In the genomic region with DNA sequence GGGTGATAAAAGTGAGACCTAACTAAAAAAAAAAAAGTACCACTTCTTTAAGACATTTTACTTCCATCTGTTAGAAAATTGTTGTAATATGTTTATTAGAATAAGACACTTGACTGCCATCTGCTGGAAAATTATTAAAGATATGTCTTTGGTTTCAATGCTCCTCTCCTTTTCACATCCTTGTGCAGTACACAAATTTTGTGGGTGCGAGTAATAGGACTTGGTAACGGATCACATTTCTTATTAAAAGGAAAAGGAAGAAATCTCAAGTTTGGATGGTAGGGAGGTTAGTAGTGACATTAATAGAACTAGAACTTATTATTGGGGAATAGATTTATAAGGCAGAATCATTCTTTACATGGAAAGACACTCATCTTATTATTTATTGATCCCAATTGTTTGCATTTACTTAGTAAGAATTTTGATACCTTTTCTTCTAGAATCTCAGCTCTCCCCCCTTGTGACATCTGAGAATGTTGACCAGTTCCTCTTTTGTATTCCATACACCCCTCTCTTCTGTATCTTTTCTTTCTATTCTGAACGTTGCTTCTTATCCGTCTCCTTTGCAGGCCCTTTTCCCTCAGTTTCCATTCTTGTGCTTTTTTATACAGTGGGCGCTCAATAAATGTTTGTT, we compare ENCODE assay signal across 8 cellular contexts. TPM values are rescaled to one million over a fixed set of nuclear protein-coding genes. Genes with fewer than 3 reads are reported as not detected.
DNase-seq lines count a peak whose midpoint lies in the region; ATAC-seq, FAIRE-seq and TF ChIP-seq lines count a peak whose summit lies in the region.

No MANE protein-coding gene starts in this region.

- no peak overlapping the region for H3K4me2 ChIP-seq in HepG2 (ENCODE audit: low read depth, low read length)

- WGBS in HepG2 (ENCODE audit: low lambda C conversion rate): 74% methylated on average over 5 of the region's 5 CpGs

- H3K9me3 ChIP-seq in HepG2 (ENCODE audit: low read length) (no peaks in the 10 kb centered on the region), uterus (no peaks in the 10 kb centered on the region)

- TF ChIP-seq EP300 in HepG2 (IDR thresholded peaks at IDR 0.05; ENCODE audit: low read depth in 2 of 2, low read length in 2 of 2): no peak
- no peak for TF ChIP-seq EP300 in HepG2 (CRISPR knock-in tag; IDR thresholded peaks at IDR 0.05; ENCODE audit: borderline replicate concordance)

- H2AFZ ChIP-seq in HepG2 (ENCODE audit: low read length): no peak overlapping the region

- no TSS peak for BruUV-seq in HepG2 (replicated peaks; lab: Mats Ljungman, UMichigan)

- CTCF ChIA-PET in HepG2 (lab: Yijun Ruan, JAX; ENCODE audit: low intra/inter-chr PET ratio, low total read pairs): interaction anchor here (2.6 kb wide), 1 partner anchor 80 kb away, joined by 15 read pairs; no protein-coding TSS in a partner anchor

- H3K27me3 ChIP-seq in HepG2 (ENCODE audit: control insufficient read depth in 1 of 2, insufficient read depth in 2 of 2, low read length in 2 of 2): no peaks in the 10 kb centered on the region
- no peaks in the 10 kb centered on the region for H3K27me3 ChIP-seq in uterus

- in situ Hi-C loops in HepG2 (cut with HindIII; ENCODE audit: extremely low pct_ligation_motif_present, low pct_unique_long_range_greater_than_20kb): no loop called here

- POLR2A ChIA-PET in HepG2 (lab: Yijun Ruan, JAX): no interaction called here

- H3K4me3 ChIP-seq in HepG2 (replicated peaks in 1 of 3; ENCODE audit: insufficient read depth in 1 of 3, low read depth in 2 of 3, low read length in 3 of 3): no peak overlapping the region
- peak overlapping the region in 1 of 2 donors; percentile 12 for H3K4me3 ChIP-seq in uterus

- H3K36me3 ChIP-seq in HepG2 (replicated peaks in 1 of 2; ENCODE audit: control insufficient read depth in 1 of 2, insufficient read depth in 2 of 2, low read length in 2 of 2) (no peaks in the 10 kb centered on the region), uterus (no peaks in the 10 kb centered on the region)

- peak; percentile 24; the same call in 1 of the 2 replicates for TF ChIP-seq CTCF in HepG2 (CRISPR knock-in tag; IDR thresholded peaks at IDR 0.05)
- peak; percentile 26 to 40 (median 32) for TF ChIP-seq CTCF in uterus (IDR thresholded peaks at IDR 0.05)

- intact Hi-C loops in HepG2 (cut with micrococcal nuclease; ENCODE audit: unreplicated experiment): loop anchor here (1.0 to 10.0 kb wide), 6 partner anchors 80 to 453 kb away; a partner anchor contains a TSS
- intact Hi-C loops in uterus (cut with DNase I; ENCODE audit: low total_unique reads): no loop called here

- TF ChIP-seq POLR2A in HepG2 (IDR thresholded peaks at IDR 0.05; ENCODE audit: insufficient read depth in 1 of 2, low read depth in 2 of 2, low read length in 2 of 2): no peak
- TF ChIP-seq POLR2A in uterus (IDR thresholded peaks at IDR 0.05): no peak

- H4K20me1 ChIP-seq in HepG2 (ENCODE audit: insufficient read depth, low read length): no peaks in the 10 kb centered on the region

- peaks cover 11% of the 10 kb centered on the region for H3K4me1 ChIP-seq in HepG2 (ENCODE audit: insufficient read depth, low read length)
- no peaks in the 10 kb centered on the region for H3K4me1 ChIP-seq in uterus

- ATAC-seq in GM21526 (IDR thresholded peaks at IDR 0.05; ENCODE audit: low FRiP score, unreplicated experiment) (peak; percentile 35), HepG2 (no peak; the same call in 2 of the 3 replicates), GM21528 (IDR thresholded peaks at IDR 0.05; ENCODE audit: low FRiP score, unreplicated experiment) (no peak)

- no peak overlapping the region for H3K9ac ChIP-seq in HepG2 (ENCODE audit: insufficient read depth, low read depth, low read length)

- no peak for TF ChIP-seq RAD21 in HepG2 (CRISPR knock-in tag; IDR thresholded peaks at IDR 0.05)

- FAIRE-seq in HepG2 (lab: Jason Lieb, UNC): no peak

- no peaks in the 10 kb centered on the region for H3K79me2 ChIP-seq in HepG2 (ENCODE audit: insufficient read depth, low read length)

- DNase-seq in COLO829 (ENCODE audit: low spot score): peak; percentile 36
- peak; percentile 16 to 76 for DNase-seq in NCI-H524 (lab: John Stamatoyannopoulos, UW)
- peak; percentile 20 for DNase-seq in brain pericyte (ENCODE audit: low read depth, low spot score)
- DNase-seq in HepG2 (ENCODE audit: low spot score): peak; percentile 48
- no peak for DNase-seq in uterus
- no peak for DNase-seq in activated CD4-positive, CD25-positive, alpha-beta regulatory T cell treated with anti-CD3 and anti-CD28 coated beads, Interleukin-2, amount 50 U/mL, for 72 hours

- no peak overlapping the region for H3K27ac ChIP-seq in HepG2 (ENCODE audit: extremely low read length, insufficient read depth, low read length)
- peak overlapping the region in 1 of 2 donors; percentile 69 for H3K27ac ChIP-seq in uterus

TF ChIP-seq in HepG2, 621 proteins besides CTCF, POLR2A, EP300 and RAD21:
- TF ChIP-seq STAG1 (CRISPR knock-in tag; IDR thresholded peaks at IDR 0.05): peak; percentile 58
- peak; percentile 28; the same call in 1 of the 2 replicates for TF ChIP-seq SMC3 (IDR thresholded peaks at IDR 0.05; ENCODE audit: low read length)
- no peak for TF ChIP-seq ZNF333 (CRISPR knock-in tag; IDR thresholded peaks at IDR 0.05; ENCODE audit: borderline replicate concordance)
TF ChIP-seq in HepG2: peak in this region for 2.

RNA-seq across cellular contexts. Expression of a gene that starts 43.0 kb away (rescaled TPM):
- total RNA-seq in HepG2 (2016; rRNA removed; fragmentation: Illumina TruSeq; extraction: Trizol) (154 and 206 TPM in 2 replicates), uterus (10 to 100 TPM in 3 of 4 donors, 1 to 10 TPM in 1; 5.3 to 19.2 (median 18.6) TPM)
- 43.8 and 53.8 TPM in 2 replicates for total RNA-seq in HepG2 (2016; cell fraction: cytosol; rRNA removed; fragmentation: Illumina TruSeq; extraction: Trizol; ENCODE audit: low read depth)
- 156 and 243 TPM in 2 replicates for total RNA-seq in HepG2 (2016; cell fraction: insoluble cytoplasmic fraction; rRNA removed; fragmentation: Illumina TruSeq; extraction: Trizol)
- total RNA-seq in HepG2 (2016; cell fraction: membrane; rRNA removed; fragmentation: Illumina TruSeq; extraction: Trizol): 49.5 and 53.8 TPM in 2 replicates
- 50.8 and 57.3 TPM in 2 replicates for total RNA-seq in HepG2 (2016; cell fraction: nucleus; rRNA removed; fragmentation: Illumina TruSeq; extraction: Trizol)
- polyA plus RNA-seq in HepG2 (2011; rRNA removed): 21.3 and 38.3 TPM in 2 replicates
- 20.9 and 21.4 TPM in 2 replicates for polyA plus RNA-seq in HepG2 (2011; cell fraction: cytosol; rRNA removed)
- polyA plus RNA-seq in HepG2 (2011; cell fraction: nucleus; rRNA removed): 6.7 and 9.1 TPM in 2 replicates
- polyA plus RNA-seq in HepG2 (2012): 36.1 and 77.3 TPM in 2 replicates
- polyA plus RNA-seq in HepG2 (2016; cell fraction: cytosol; fragmentation: Illumina TruSeq; extraction: Trizol; ENCODE audit: low read depth): 40.7 and 49.7 TPM in 2 replicates
- polyA plus RNA-seq in HepG2 (2016; cell fraction: insoluble cytoplasmic fraction; fragmentation: Illumina TruSeq; extraction: Trizol; ENCODE audit: low read depth): 177 and 187 TPM in 2 replicates
- polyA plus RNA-seq in HepG2 (2016; cell fraction: membrane; fragmentation: Illumina TruSeq; extraction: Trizol; ENCODE audit: low read depth): 42.6 and 46.1 TPM in 2 replicates
- 60.8 and 74.0 TPM in 2 replicates for polyA plus RNA-seq in HepG2 (2016; cell fraction: nucleus; fragmentation: Illumina TruSeq; extraction: Trizol; ENCODE audit: insufficient read depth, low read depth)
- 3.7 and 11.0 TPM in 2 replicates for polyA minus RNA-seq in HepG2 (2011; rRNA and poly(A)+ RNA removed; ENCODE audit: low replicate concordance)
- polyA minus RNA-seq in HepG2 (2011; cell fraction: cytosol; rRNA and poly(A)+ RNA removed): 7.7 and 17.3 TPM in 2 replicates
- polyA minus RNA-seq in HepG2 (2011; cell fraction: nucleus; rRNA and poly(A)+ RNA removed): 6.8 and 9.0 TPM in 2 replicates

Comparison
In these comparisons a context has a peak if more than half of its experiments do, and no peak if none do; other contexts are left out.
1. DNase-seq: peak in COLO829 (single experiment), NCI-H524 (2 of 2), brain pericyte (single experiment) and HepG2 (single experiment); none in uterus (0 of 2) and activated CD4-positive, CD25-positive, alpha-beta regulatory T cell treated with anti-CD3 and anti-CD28 coated beads, Interleukin-2, amount 50 U/mL, for 72 hours (single experiment).